In the genomic region with DNA sequence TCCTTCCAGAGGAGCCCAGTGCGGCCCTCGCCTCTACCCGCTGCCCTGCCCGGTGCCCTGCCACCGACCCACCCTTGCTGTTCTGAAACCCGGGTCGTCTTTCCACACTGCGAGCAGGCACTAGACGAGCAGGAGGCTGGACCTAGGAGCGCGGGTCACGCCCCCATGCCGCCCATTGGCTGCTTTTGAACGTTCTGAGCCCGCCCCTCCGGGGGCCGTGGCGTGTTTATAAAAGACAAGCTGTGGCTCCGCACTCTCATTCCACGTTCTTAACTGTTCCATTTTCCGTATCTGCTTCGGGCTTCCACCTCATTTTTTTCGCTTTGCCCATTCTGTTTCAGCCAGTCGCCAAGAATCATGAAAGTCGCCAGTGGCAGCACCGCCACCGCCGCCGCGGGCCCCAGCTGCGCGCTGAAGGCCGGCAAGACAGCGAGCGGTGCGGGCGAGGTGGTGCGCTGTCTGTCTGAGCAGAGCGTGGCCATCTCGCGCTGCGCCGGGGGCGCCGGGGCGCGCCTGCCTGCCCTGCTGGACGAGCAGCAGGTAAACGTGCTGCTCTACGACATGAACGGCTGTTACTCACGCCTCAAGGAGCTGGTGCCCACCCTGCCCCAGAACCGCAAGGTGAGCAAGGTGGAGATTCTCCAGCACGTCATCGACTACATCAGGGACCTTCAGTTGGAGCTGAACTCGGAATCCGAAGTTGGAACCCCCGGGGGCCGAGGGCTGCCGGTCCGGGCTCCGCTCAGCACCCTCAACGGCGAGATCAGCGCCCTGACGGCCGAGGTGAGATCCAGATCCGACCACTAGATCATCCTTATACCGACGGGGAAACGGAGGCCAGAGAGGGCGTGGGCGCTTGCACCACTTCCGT, we compare ENCODE assay signal across 1 cellular context.
TF ChIP-seq lines count a peak whose summit lies in the region.

A gene with protein sequence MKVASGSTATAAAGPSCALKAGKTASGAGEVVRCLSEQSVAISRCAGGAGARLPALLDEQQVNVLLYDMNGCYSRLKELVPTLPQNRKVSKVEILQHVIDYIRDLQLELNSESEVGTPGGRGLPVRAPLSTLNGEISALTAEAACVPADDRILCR (plus strand): TSS at position 259 of the 871 bp plus-strand sequence. CDS start 99 bp downstream, at position 358.

TF ChIP-seq in HEK293, 187 proteins besides CTCF, POLR2A, EP300 and RAD21 (continued from another document and continues in another):
- TF ChIP-seq ZNF138 (tag by site-specific recombination; IDR thresholded peaks at IDR 0.05; ENCODE audit: borderline replicate concordance) (no peak), ZNF664 (tag by site-specific recombination; IDR thresholded peaks at IDR 0.05) (no peak), ZIC2 (tag by site-specific recombination; IDR thresholded peaks at IDR 0.05) (peak; percentile 47), ZNF223 (tag by site-specific recombination; IDR thresholded peaks at IDR 0.05) (no peak), ZNF132 (tag by site-specific recombination; IDR thresholded peaks at IDR 0.05; ENCODE audit: borderline replicate concordance) (no peak), ZNF214 (tag by site-specific recombination; IDR thresholded peaks at IDR 0.05; ENCODE audit: borderline replicate concordance) (no peak), SP7 (tag by site-specific recombination; IDR thresholded peaks at IDR 0.05) (peak; percentile 37; the same call in 1 of the 2 replicates), ZEB2 (tag by site-specific recombination; IDR thresholded peaks at IDR 0.05) (0 out of 2 replicates have a peak, but pooled peaks have one; percentile 68), ZNF302 (tag by site-specific recombination; IDR thresholded peaks at IDR 0.05; ENCODE audit: low read depth) (no peak), ZNF292 (tag by site-specific recombination; IDR thresholded peaks at IDR 0.05; ENCODE audit: borderline replicate concordance, low read depth) (no peak), ZSCAN16 (tag by site-specific recombination; IDR thresholded peaks at IDR 0.05) (no peak), ZNF660 (tag by site-specific recombination; IDR thresholded peaks at IDR 0.05) (no peak), GLI2 (tag by site-specific recombination; IDR thresholded peaks at IDR 0.05; ENCODE audit: borderline replicate concordance, low read depth) (no peak), RBAK (tag by site-specific recombination; IDR thresholded peaks at IDR 0.05) (no peak), KLF8 (tag by site-specific recombination; IDR thresholded peaks at IDR 0.05) (peak; percentile 79), ZNF2 (tag by site-specific recombination; IDR thresholded peaks at IDR 0.05) (peak; percentile 48; the same call in 1 of the 2 replicates), ZNF24 (tag by site-specific recombination; IDR thresholded peaks at IDR 0.05) (no peak; the same call in 1 of the 2 replicates), TRIM28 (IDR thresholded peaks at IDR 0.05; ENCODE audit: borderline replicate concordance, low read length) (no peak), ZNF37A (tag by site-specific recombination; IDR thresholded peaks at IDR 0.05) (no peak), ZNF548 (tag by site-specific recombination; IDR thresholded peaks at IDR 0.05) (no peak), ZSCAN30 (tag by site-specific recombination; IDR thresholded peaks at IDR 0.05) (peak; percentile 44; the same call in 1 of the 2 replicates)
- TF ChIP-seq, protein P1, sequence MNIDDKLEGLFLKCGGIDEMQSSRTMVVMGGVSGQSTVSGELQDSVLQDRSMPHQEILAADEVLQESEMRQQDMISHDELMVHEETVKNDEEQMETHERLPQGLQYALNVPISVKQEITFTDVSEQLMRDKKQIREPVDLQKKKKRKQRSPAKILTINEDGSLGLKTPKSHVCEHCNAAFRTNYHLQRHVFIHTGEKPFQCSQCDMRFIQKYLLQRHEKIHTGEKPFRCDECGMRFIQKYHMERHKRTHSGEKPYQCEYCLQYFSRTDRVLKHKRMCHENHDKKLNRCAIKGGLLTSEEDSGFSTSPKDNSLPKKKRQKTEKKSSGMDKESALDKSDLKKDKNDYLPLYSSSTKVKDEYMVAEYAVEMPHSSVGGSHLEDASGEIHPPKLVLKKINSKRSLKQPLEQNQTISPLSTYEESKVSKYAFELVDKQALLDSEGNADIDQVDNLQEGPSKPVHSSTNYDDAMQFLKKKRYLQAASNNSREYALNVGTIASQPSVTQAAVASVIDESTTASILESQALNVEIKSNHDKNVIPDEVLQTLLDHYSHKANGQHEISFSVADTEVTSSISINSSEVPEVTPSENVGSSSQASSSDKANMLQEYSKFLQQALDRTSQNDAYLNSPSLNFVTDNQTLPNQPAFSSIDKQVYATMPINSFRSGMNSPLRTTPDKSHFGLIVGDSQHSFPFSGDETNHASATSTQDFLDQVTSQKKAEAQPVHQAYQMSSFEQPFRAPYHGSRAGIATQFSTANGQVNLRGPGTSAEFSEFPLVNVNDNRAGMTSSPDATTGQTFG (tag by site-specific recombination; IDR thresholded peaks at IDR 0.05; ENCODE audit: borderline replicate concordance), result no peak
- TF ChIP-seq, protein P2, sequence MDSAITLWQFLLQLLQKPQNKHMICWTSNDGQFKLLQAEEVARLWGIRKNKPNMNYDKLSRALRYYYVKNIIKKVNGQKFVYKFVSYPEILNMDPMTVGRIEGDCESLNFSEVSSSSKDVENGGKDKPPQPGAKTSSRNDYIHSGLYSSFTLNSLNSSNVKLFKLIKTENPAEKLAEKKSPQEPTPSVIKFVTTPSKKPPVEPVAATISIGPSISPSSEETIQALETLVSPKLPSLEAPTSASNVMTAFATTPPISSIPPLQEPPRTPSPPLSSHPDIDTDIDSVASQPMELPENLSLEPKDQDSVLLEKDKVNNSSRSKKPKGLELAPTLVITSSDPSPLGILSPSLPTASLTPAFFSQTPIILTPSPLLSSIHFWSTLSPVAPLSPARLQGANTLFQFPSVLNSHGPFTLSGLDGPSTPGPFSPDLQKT (IDR thresholded peaks at IDR 0.05; ENCODE audit: borderline replicate concordance, low read depth, low read length), result no peak
- TF ChIP-seq, protein P3, sequence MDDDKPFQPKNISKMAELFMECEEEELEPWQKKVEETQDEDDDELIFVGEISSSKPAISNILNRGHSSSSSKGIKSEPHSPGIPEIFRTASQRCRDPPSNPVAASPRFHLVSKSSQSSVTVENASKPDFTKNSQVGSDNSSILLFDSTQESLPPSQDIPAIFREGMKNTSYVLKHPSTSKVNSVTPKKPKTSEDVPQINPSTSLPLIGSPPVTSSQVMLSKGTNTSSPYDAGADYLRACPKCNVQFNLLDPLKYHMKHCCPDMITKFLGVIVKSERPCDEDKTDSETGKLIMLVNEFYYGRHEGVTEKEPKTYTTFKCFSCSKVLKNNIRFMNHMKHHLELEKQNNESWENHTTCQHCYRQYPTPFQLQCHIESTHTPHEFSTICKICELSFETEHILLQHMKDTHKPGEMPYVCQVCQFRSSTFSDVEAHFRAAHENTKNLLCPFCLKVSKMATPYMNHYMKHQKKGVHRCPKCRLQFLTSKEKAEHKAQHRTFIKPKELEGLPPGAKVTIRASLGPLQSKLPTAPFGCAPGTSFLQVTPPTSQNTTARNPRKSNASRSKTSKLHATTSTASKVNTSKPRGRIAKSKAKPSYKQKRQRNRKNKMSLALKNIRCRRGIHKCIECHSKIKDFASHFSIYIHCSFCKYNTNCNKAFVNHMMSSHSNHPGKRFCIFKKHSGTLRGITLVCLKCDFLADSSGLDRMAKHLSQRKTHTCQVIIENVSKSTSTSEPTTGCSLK (tag by site-specific recombination; IDR thresholded peaks at IDR 0.05), result no peak
- TF ChIP-seq, protein P4, sequence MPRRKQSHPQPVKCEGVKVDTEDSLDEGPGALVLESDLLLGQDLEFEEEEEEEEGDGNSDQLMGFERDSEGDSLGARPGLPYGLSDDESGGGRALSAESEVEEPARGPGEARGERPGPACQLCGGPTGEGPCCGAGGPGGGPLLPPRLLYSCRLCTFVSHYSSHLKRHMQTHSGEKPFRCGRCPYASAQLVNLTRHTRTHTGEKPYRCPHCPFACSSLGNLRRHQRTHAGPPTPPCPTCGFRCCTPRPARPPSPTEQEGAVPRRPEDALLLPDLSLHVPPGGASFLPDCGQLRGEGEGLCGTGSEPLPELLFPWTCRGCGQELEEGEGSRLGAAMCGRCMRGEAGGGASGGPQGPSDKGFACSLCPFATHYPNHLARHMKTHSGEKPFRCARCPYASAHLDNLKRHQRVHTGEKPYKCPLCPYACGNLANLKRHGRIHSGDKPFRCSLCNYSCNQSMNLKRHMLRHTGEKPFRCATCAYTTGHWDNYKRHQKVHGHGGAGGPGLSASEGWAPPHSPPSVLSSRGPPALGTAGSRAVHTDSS (tag by site-specific recombination; IDR thresholded peaks at IDR 0.05), result no peak
- TF ChIP-seq, protein P5, sequence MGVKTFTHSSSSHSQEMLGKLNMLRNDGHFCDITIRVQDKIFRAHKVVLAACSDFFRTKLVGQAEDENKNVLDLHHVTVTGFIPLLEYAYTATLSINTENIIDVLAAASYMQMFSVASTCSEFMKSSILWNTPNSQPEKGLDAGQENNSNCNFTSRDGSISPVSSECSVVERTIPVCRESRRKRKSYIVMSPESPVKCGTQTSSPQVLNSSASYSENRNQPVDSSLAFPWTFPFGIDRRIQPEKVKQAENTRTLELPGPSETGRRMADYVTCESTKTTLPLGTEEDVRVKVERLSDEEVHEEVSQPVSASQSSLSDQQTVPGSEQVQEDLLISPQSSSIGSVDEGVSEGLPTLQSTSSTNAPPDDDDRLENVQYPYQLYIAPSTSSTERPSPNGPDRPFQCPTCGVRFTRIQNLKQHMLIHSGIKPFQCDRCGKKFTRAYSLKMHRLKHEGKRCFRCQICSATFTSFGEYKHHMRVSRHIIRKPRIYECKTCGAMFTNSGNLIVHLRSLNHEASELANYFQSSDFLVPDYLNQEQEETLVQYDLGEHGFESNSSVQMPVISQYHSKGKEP (tag by site-specific recombination; IDR thresholded peaks at IDR 0.05), result no peak
- TF ChIP-seq, protein P6, sequence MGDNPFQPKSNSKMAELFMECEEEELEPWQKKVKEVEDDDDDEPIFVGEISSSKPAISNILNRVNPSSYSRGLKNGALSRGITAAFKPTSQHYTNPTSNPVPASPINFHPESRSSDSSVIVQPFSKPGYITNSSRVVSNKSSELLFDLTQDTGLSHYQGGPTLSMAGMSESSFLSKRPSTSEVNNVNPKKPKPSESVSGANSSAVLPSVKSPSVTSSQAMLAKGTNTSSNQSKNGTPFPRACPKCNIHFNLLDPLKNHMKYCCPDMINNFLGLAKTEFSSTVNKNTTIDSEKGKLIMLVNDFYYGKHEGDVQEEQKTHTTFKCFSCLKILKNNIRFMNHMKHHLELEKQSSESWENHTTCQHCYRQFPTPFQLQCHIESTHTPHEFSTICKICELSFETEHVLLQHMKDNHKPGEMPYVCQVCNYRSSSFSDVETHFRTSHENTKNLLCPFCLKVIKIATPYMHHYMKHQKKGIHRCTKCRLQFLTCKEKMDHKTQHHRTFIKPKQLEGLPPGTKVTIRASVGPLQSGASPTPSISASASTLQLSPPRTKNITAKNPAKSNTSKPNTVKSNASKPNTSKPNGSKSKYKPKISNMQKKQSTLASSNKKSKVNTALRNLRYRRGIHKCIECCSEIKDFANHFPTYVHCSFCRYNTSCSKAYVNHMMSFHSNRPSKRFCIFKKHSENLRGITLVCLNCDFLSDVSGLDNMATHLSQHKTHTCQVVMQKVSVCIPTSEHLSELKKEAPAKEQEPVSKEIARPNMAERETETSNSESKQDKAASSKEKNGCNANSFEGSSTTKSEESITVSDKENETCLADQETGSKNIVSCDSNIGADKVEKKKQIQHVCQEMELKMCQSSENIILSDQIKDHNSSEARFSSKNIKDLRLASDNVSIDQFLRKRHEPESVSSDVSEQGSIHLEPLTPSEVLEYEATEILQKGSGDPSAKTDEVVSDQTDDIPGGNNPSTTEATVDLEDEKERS (tag by site-specific recombination; IDR thresholded peaks at IDR 0.05), result no peak; the same call in 1 of the 2 replicates
- TF ChIP-seq, protein P7, sequence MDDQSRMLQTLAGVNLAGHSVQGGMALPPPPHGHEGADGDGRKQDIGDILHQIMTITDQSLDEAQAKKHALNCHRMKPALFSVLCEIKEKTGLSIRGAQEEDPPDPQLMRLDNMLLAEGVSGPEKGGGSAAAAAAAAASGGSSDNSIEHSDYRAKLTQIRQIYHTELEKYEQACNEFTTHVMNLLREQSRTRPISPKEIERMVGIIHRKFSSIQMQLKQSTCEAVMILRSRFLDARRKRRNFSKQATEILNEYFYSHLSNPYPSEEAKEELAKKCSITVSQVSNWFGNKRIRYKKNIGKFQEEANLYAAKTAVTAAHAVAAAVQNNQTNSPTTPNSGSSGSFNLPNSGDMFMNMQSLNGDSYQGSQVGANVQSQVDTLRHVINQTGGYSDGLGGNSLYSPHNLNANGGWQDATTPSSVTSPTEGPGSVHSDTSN (CRISPR knock-in tag; IDR thresholded peaks at IDR 0.05), result peak; percentile 79
- TF ChIP-seq, protein P8, sequence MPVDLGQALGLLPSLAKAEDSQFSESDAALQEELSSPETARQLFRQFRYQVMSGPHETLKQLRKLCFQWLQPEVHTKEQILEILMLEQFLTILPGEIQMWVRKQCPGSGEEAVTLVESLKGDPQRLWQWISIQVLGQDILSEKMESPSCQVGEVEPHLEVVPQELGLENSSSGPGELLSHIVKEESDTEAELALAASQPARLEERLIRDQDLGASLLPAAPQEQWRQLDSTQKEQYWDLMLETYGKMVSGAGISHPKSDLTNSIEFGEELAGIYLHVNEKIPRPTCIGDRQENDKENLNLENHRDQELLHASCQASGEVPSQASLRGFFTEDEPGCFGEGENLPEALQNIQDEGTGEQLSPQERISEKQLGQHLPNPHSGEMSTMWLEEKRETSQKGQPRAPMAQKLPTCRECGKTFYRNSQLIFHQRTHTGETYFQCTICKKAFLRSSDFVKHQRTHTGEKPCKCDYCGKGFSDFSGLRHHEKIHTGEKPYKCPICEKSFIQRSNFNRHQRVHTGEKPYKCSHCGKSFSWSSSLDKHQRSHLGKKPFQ (tag by site-specific recombination; IDR thresholded peaks at IDR 0.05), result no peak
